1 cellular context compared by ENCODE assay signal in the genomic region with DNA sequence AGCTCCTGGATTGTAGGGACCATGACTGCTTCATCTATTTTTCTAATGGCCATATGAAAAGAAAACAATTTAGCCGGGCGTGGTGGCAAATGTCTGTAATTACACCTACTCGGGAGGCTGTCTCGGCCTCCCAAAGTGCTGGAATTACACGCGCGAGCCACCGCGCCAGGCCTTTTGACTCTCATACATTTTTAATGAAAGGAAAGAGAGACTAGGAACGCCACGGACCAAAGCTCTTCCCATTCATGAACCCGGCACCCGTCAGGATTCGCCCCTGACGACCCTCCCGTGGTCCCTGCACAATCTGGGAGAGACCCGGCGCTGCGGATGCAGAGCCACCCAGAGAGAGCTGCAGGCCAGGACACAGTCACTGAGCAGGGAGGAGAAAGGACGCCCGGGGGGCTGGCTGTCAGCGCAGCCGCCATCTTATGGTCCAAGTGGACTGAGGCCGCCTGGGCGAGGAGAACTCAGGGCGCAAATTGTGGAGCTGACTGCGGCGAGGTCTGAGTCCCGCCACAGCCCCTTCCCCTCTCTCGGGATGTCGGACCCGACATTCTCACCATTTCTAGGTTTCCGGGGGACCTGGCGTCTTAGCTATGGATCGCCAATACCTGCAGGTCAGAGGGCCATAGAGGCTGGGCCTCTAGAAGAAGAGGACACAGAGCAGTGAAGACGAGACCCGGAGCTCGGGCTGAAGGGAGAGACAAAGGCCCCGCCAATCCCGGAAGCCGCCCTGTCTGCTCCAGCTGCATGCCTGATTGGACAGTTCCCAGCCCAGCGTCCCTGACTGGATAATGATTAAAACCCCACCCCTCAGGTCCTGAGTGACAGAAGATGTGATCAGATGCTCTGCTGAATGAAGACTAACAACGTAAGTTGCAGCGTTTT.
TF ChIP-seq lines count a peak whose summit lies in the region.

A gene (minus strand): TSS at position 705 of the 888 bp plus-strand sequence. CDS start 142 bp downstream, at position 563.

TF ChIP-seq in WTC11, 78 proteins besides CTCF, POLR2A, EP300 and RAD21 (continued from another document):
- TF ChIP-seq, protein P1, sequence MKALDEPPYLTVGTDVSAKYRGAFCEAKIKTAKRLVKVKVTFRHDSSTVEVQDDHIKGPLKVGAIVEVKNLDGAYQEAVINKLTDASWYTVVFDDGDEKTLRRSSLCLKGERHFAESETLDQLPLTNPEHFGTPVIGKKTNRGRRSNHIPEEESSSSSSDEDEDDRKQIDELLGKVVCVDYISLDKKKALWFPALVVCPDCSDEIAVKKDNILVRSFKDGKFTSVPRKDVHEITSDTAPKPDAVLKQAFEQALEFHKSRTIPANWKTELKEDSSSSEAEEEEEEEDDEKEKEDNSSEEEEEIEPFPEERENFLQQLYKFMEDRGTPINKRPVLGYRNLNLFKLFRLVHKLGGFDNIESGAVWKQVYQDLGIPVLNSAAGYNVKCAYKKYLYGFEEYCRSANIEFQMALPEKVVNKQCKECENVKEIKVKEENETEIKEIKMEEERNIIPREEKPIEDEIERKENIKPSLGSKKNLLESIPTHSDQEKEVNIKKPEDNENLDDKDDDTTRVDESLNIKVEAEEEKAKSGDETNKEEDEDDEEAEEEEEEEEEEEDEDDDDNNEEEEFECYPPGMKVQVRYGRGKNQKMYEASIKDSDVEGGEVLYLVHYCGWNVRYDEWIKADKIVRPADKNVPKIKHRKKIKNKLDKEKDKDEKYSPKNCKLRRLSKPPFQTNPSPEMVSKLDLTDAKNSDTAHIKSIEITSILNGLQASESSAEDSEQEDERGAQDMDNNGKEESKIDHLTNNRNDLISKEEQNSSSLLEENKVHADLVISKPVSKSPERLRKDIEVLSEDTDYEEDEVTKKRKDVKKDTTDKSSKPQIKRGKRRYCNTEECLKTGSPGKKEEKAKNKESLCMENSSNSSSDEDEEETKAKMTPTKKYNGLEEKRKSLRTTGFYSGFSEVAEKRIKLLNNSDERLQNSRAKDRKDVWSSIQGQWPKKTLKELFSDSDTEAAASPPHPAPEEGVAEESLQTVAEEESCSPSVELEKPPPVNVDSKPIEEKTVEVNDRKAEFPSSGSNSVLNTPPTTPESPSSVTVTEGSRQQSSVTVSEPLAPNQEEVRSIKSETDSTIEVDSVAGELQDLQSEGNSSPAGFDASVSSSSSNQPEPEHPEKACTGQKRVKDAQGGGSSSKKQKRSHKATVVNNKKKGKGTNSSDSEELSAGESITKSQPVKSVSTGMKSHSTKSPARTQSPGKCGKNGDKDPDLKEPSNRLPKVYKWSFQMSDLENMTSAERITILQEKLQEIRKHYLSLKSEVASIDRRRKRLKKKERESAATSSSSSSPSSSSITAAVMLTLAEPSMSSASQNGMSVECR (CRISPR knock-in tag; IDR thresholded peaks at IDR 0.05; ENCODE audit: borderline replicate concordance) = peak; percentile 89
- TF ChIP-seq IRF2 (CRISPR knock-in tag; IDR thresholded peaks at IDR 0.05; ENCODE audit: borderline replicate concordance, low read depth) (no peak), ETV6 (CRISPR knock-in tag; IDR thresholded peaks at IDR 0.05) (no peak)
- TF ChIP-seq, protein P2, sequence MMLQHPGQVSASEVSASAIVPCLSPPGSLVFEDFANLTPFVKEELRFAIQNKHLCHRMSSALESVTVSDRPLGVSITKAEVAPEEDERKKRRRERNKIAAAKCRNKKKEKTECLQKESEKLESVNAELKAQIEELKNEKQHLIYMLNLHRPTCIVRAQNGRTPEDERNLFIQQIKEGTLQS (CRISPR knock-in tag; conservative IDR thresholded peaks at IDR 0.05) = no peak
